In the genomic region with DNA sequence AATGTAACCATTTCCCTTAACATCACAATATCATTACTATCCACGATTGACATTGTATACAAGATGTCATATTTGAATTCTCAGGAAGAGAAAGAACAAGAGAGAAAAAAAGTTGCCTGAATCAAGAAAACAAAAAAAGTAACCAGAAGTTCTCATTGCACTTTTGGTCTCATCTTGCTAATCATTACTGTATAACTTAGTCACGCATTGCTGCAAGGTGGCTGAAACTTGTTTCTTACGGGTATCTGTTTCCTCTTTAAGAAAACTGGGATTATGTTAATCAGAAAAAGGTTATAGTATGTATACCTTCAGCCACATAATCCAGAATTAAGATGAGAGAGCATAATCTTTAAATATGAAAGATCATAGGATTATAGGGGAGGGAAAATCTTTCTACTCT, we compare ENCODE assay signal across 19 cellular contexts.
"Had no signal": no experiment of that assay in that cellular context is flagged by ENCODE, and none has a peak within 500 bp of the region (broad histone marks: within the 10 kb centered on the region; RNA-seq: fewer than 3 reads in every experiment).

No MANE protein-coding gene starts in this region.

- H3K36me3 Mint-ChIP-seq: activated naive CD4-positive, alpha-beta T cell treated with anti-CD3 and anti-CD28 coated beads, Interleukin-2, amount 10 ng/mL, durations not matched to agents 7 days and 5 days; activated naive CD8-positive, alpha-beta T cell treated with anti-CD3 and anti-CD28 coated beads for 36 hours had no signal

- H3K27ac Mint-ChIP-seq: activated naive CD4-positive, alpha-beta T cell treated with anti-CD3 and anti-CD28 coated beads, Interleukin-2, amount 10 ng/mL, durations not matched to agents 7 days and 5 days; activated naive CD8-positive, alpha-beta T cell treated with anti-CD3 and anti-CD28 coated beads for 36 hours; T-helper 1 cell treated with Interleukin-12 subunit alpha and Interleukin-12 subunit beta and Interleukin-4 antibody, amounts not matched to agents 30 μg/mL and 1 μg/mL, for 36 hours had no signal

- H3K27me3 Mint-ChIP-seq: activated naive CD4-positive, alpha-beta T cell treated with anti-CD3 and anti-CD28 coated beads, Interleukin-2, amount 10 ng/mL, durations not matched to agents 7 days and 5 days; activated naive CD8-positive, alpha-beta T cell treated with anti-CD3 and anti-CD28 coated beads for 36 hours had no signal

- H3K4me1 Mint-ChIP-seq: activated naive CD4-positive, alpha-beta T cell treated with anti-CD3 and anti-CD28 coated beads, Interleukin-2, amount 10 ng/mL, durations not matched to agents 7 days and 5 days; activated naive CD8-positive, alpha-beta T cell treated with anti-CD3 and anti-CD28 coated beads for 36 hours had no signal

- DNase-seq: activated CD4-positive, alpha-beta T cell treated with anti-CD3 and anti-CD28 coated beads for 4 hours; activated CD4-positive, alpha-beta T cell treated with anti-CD3 and anti-CD28 coated beads, Interleukin-2, amount 50 U/mL, for 48 hours; activated CD8-positive, alpha-beta memory T cell treated with anti-CD3 and anti-CD28 coated beads for 24 hours; activated gamma-delta T cell; activated naive CD4-positive, alpha-beta T cell treated with anti-CD3 and anti-CD28 coated beads, Interleukin-2, amount 10 ng/mL, durations not matched to agents 7 days and 5 days; activated naive CD8-positive, alpha-beta T cell treated with anti-CD3 and anti-CD28 coated beads for 36 hours; activated T-cell treated with anti-CD3 and anti-CD28 coated beads, Interleukin-2, amount 50 U/mL, for 4 hours; brain microvascular endothelial cell; MM.1S; NCI-H146; NCI-H187 treated with DMSO at 0.1 percent for 48 hours; NCI-H2081 treated with DMSO at 0.1 percent for 48 hours; NCI-H446; NCI-H524; PC-9; SHP77 treated with DMSO at 0.1 percent for 48 hours had no signal

- H3K4me3 ChIP-seq: cardiac muscle cell, PC-9 had no signal

- ATAC-seq: activated CD4-positive, CD25-positive, alpha-beta regulatory T cell treated with anti-CD3 and anti-CD28 coated beads, Interleukin-2, amount 50 U/mL, for 24 hours; activated T-cell treated with anti-CD3 and anti-CD28 coated beads, Interleukin-2, amount 50 U/mL, for 4 hours had no signal

- H3K27ac ChIP-seq: brain microvascular endothelial cell, cardiac muscle cell, PC-9 had no signal

- H3K4me3 Mint-ChIP-seq: activated naive CD4-positive, alpha-beta T cell treated with anti-CD3 and anti-CD28 coated beads, Interleukin-2, amount 10 ng/mL, durations not matched to agents 7 days and 5 days; activated naive CD8-positive, alpha-beta T cell treated with anti-CD3 and anti-CD28 coated beads for 36 hours; activated T-cell treated with anti-CD3 and anti-CD28 coated beads, Interleukin-2, amount 50 U/mL, for 4 hours; T-helper 1 cell treated with Interleukin-12 subunit alpha and Interleukin-12 subunit beta and Interleukin-4 antibody, amounts not matched to agents 30 μg/mL and 1 μg/mL, for 36 hours had no signal

- H3K27me3 ChIP-seq: brain microvascular endothelial cell, cardiac muscle cell had no signal

- H2AFZ ChIP-seq: PC-9 had no signal

- H3K36me3 ChIP-seq: brain microvascular endothelial cell, cardiac muscle cell had no signal

- H3K4me2 ChIP-seq: PC-9 had no signal
